30 cellular contexts compared by ENCODE assay signal in genomic region chr10:80081026-80081425, GRCh38. TPM values are rescaled to one million over a fixed set of nuclear protein-coding genes. Genes with fewer than 3 reads are reported as not detected.
"Had no signal": no experiment of that assay in that cellular context is flagged by ENCODE, and none has a peak within 500 bp of the region (broad histone marks: within the 10 kb centered on the region; RNA-seq: fewer than 3 reads in every experiment).

No MANE protein-coding gene starts in this region.

- H3K27me3 Mint-ChIP-seq: activated CD4-positive, alpha-beta memory T cell treated with anti-CD3 and anti-CD28 coated beads, Interleukin-2, amount 10 ng/mL, durations not matched to agents 7 days and 5 days; activated CD4-positive, alpha-beta T cell treated with anti-CD3 and anti-CD28 coated beads for 36 hours; activated naive CD8-positive, alpha-beta T cell treated with anti-CD3 and anti-CD28 coated beads, Interleukin-2, amount 50 U/mL, for 24 hours had no signal

- H3K36me3 ChIP-seq: WERI-Rb-1 had no signal

- H3K9me3 Mint-ChIP-seq: activated CD4-positive, alpha-beta memory T cell treated with anti-CD3 and anti-CD28 coated beads, Interleukin-2, amount 10 ng/mL, durations not matched to agents 7 days and 5 days; activated naive CD4-positive, alpha-beta T cell treated with anti-CD3 and anti-CD28 coated beads, Interleukin-2, amount 50 U/mL, for 72 hours; activated naive CD8-positive, alpha-beta T cell treated with anti-CD3 and anti-CD28 coated beads, Interleukin-2, amount 50 U/mL, for 24 hours had no signal

- DNase-seq: activated CD4-positive, alpha-beta memory T cell treated with anti-CD3 and anti-CD28 coated beads, Interleukin-2, amount 10 ng/mL, durations not matched to agents 7 days and 5 days; activated CD4-positive, alpha-beta T cell treated with anti-CD3 and anti-CD28 coated beads for 36 hours; activated CD4-positive, alpha-beta T cell treated with anti-CD3 and anti-CD28 coated beads, Interleukin-2, amount 50 U/mL, for 1 hour; activated effector memory CD4-positive, alpha-beta T cell treated with Interleukin-2 at 50 U/mL for 16 hours; activated naive CD4-positive, alpha-beta T cell; activated naive CD8-positive, alpha-beta T cell treated with anti-CD3 and anti-CD28 coated beads, Interleukin-2, amount 50 U/mL, for 24 hours; activated T-cell treated with anti-CD3 and anti-CD28 coated beads for 4 hours; activated T-cell treated with anti-CD3 and anti-CD28 coated beads, Interleukin-2, amount 50 U/mL, for 48 hours; amniotic stem cell; body of pancreas; central memory CD4-positive, alpha-beta T cell; KG1; NCI-H1048; NCI-H146; NCI-H187 treated with DMSO at 0.1 percent for 48 hours; NCI-H2081 treated with DMSO at 0.1 percent for 48 hours; NCI-H446; NCI-H524; PC-3; T-helper 1 cell; WERI-Rb-1 had no signal

- ATAC-seq: activated CD4-positive, alpha-beta T cell treated with anti-CD3 and anti-CD28 coated beads for 36 hours; activated naive CD4-positive, alpha-beta T cell treated with anti-CD3 and anti-CD28 coated beads, Interleukin-2, amount 50 U/mL, for 72 hours; activated naive CD8-positive, alpha-beta T cell treated with anti-CD3 and anti-CD28 coated beads, Interleukin-2, amount 50 U/mL, for 24 hours; body of pancreas; PC-3; Right ventricle myocardium inferior had no signal

- H3K9me3 ChIP-seq: ascending aorta, body of pancreas had no signal

- H3K4me3 ChIP-seq: ascending aorta, body of pancreas, SK-N-MC had no signal

- H3K27ac Mint-ChIP-seq: activated CD4-positive, alpha-beta memory T cell treated with anti-CD3 and anti-CD28 coated beads, Interleukin-2, amount 10 ng/mL, durations not matched to agents 7 days and 5 days; activated CD4-positive, alpha-beta T cell treated with anti-CD3 and anti-CD28 coated beads for 36 hours; activated naive CD4-positive, alpha-beta T cell treated with anti-CD3 and anti-CD28 coated beads, Interleukin-2, amount 50 U/mL, for 72 hours; activated naive CD8-positive, alpha-beta T cell treated with anti-CD3 and anti-CD28 coated beads, Interleukin-2, amount 50 U/mL, for 24 hours had no signal

- H3K27me3 ChIP-seq: ascending aorta, body of pancreas had no signal

- H3K27ac ChIP-seq: ascending aorta, body of pancreas, SK-N-MC, WERI-Rb-1 had no signal

- H3K4me3 Mint-ChIP-seq: activated CD4-positive, alpha-beta memory T cell treated with anti-CD3 and anti-CD28 coated beads, Interleukin-2, amount 10 ng/mL, durations not matched to agents 7 days and 5 days had no signal

RNA-seq across cellular contexts. Expression of gene PLAC9, which starts 51.5 kb away (rescaled TPM):
- total RNA-seq: activated CD4-positive, alpha-beta memory T cell treated with anti-CD3 and anti-CD28 coated beads, Interleukin-2, amount 10 ng/mL, durations not matched to agents 7 days and 5 days; activated CD4-positive, alpha-beta T cell treated with anti-CD3 and anti-CD28 coated beads for 36 hours; activated CD8-positive, alpha-beta memory T cell treated with anti-CD3 and anti-CD28 coated beads for 36 hours; activated naive CD4-positive, alpha-beta T cell treated with anti-CD3 and anti-CD28 coated beads, Interleukin-2, amount 50 U/mL, for 72 hours; bronchial epithelial cell; LHCN-M2; M059J; T-helper 2 cell treated with Interferon-gamma antibody and Interleukin-4, amounts not matched to agents 100 ng/mL and 5 ng/mL, for 36 hours had no signal
